ENCODE assay signal across 1 cellular context in genomic region chrX:154010330-154011087, GRCh38.
A peak's percentile ranks its signal among the peaks of the same experiment; 100 is the strongest.
TF ChIP-seq lines count a peak whose summit lies in the region.

No MANE protein-coding gene starts in this region.

TF ChIP-seq in HepG2, 621 proteins besides CTCF, POLR2A, EP300 and RAD21 (continued from another document):
- TF ChIP-seq ZNF646 (CRISPR knock-in tag; IDR thresholded peaks at IDR 0.05) (no peak), ZNF121 (CRISPR knock-in tag; IDR thresholded peaks at IDR 0.05) (peak; percentile 64; the same call in 1 of the 2 replicates), RBM22 (optimal IDR thresholded peaks at IDR 0.05; ENCODE audit: low read length) (peak; percentile 26), PRDM10 (CRISPR knock-in tag; IDR thresholded peaks at IDR 0.05; ENCODE audit: low read depth) (peak; percentile 89), ZNF138 (CRISPR knock-in tag; IDR thresholded peaks at IDR 0.05; ENCODE audit: low read depth) (no peak), SAFB2 (CRISPR knock-in tag; IDR thresholded peaks at IDR 0.05; ENCODE audit: borderline replicate concordance, low read depth) (no peak), XBP1 (CRISPR knock-in tag; IDR thresholded peaks at IDR 0.05) (no peak), GATAD2A (CRISPR knock-in tag; IDR thresholded peaks at IDR 0.05) (peak; percentile 71), ZNF33B (CRISPR knock-in tag; IDR thresholded peaks at IDR 0.05) (no peak), CEBPB (IDR thresholded peaks at IDR 0.05; ENCODE audit: borderline replicate concordance, low read depth, low read length) (peak; percentile 94), NR1H2 (CRISPR knock-in tag; IDR thresholded peaks at IDR 0.05; ENCODE audit: borderline replicate concordance, low read depth) (no peak), FOXA3 (CRISPR knock-in tag; IDR thresholded peaks at IDR 0.05) (peak; percentile 24; the same call in 1 of the 2 replicates), CREB1 (IDR thresholded peaks at IDR 0.05) (peak; percentile 39; the same call in 1 of the 2 replicates), CREB1 (CRISPR knock-in tag; IDR thresholded peaks at IDR 0.05) (no peak), ZNF12 (CRISPR knock-in tag; IDR thresholded peaks at IDR 0.05) (no peak), MYNN (CRISPR knock-in tag; IDR thresholded peaks at IDR 0.05; ENCODE audit: low read depth) (no peak), CEBPG (CRISPR knock-in tag; IDR thresholded peaks at IDR 0.05) (peak; percentile 76), ZNF670 (CRISPR knock-in tag; IDR thresholded peaks at IDR 0.05; ENCODE audit: borderline replicate concordance) (no peak), ZSCAN12 (CRISPR knock-in tag; IDR thresholded peaks at IDR 0.05) (no peak), ZNF331 (CRISPR knock-in tag; IDR thresholded peaks at IDR 0.05) (no peak), THYN1 (CRISPR knock-in tag; IDR thresholded peaks at IDR 0.05; ENCODE audit: borderline replicate concordance, low read depth) (no peak), MED1 (CRISPR knock-in tag; IDR thresholded peaks at IDR 0.05) (0 out of 2 replicates have a peak, but pooled peaks have one; percentile 22), NFAT5 (CRISPR knock-in tag; IDR thresholded peaks at IDR 0.05) (no peak), EZH2 (conservative IDR thresholded peaks at IDR 0.05; ENCODE audit: low read depth, low read length) (no peak), SOX13 (IDR thresholded peaks at IDR 0.05) (no peak), SOX13 (CRISPR knock-in tag; conservative IDR thresholded peaks at IDR 0.05 in 1 of 2, IDR thresholded peaks at IDR 0.05 in 1 of 2) (no peak), KLF16 (CRISPR knock-in tag; IDR thresholded peaks at IDR 0.05) (no peak), ZNF687 (CRISPR knock-in tag; IDR thresholded peaks at IDR 0.05) (0 out of 2 replicates have a peak, but pooled peaks have one; percentile 12)
TF ChIP-seq in HepG2: peak in this region for 21.
